In genomic region chr6:36027501-36028087, GRCh38 we compare ENCODE assay signal across 8 cellular contexts. TPM values are rescaled to one million over a fixed set of nuclear protein-coding genes. Genes with fewer than 3 reads are reported as not detected.
A peak's percentile ranks its signal among the peaks of the same experiment; 100 is the strongest.
DNase-seq lines count a peak whose midpoint lies in the region; ATAC-seq, FAIRE-seq and TF ChIP-seq lines count a peak whose summit lies in the region.

TSS of gene MAPK14 (plus strand) at chr6:36027808. CDS start at chr6:36028158, 350 bp downstream.

- H3K9me3 ChIP-seq in iPS-20b (ENCODE audit: insufficient read depth, low read depth, low read length) = no peaks in the 10 kb centered on the region
- H3K9me3 ChIP-seq in small intestine (ENCODE audit: control insufficient read depth, low read depth) = no peaks in the 10 kb centered on the region

- no peaks in the 10 kb centered on the region for H3K27me3 ChIP-seq in bronchial epithelial cell (ENCODE audit: control insufficient read depth, insufficient read depth, low read length)
- peaks cover 13% of the 10 kb centered on the region; the same call in 1 of the 2 replicates for H3K27me3 ChIP-seq in iPS-20b (ENCODE audit: insufficient read depth, low read length)
- H3K27me3 ChIP-seq in small intestine (ENCODE audit: control insufficient read depth in 2 of 2, insufficient read depth in 2 of 2, low read length in 2 of 2) = no peaks in the 10 kb centered on the region

- peak within 1 kb of the TSS; percentile 91 for H3K9ac ChIP-seq in iPS-20b (ENCODE audit: low read depth, low read length)

- peak; percentile 99 for DNase-seq in AG09309 (ENCODE audit: low read depth)
- DNase-seq in NCI-H2227 treated with DMSO at 0.1 percent for 48 hours (lab: John Stamatoyannopoulos, UW) = peak; percentile 98
- peak; percentile 99 for DNase-seq in bronchial epithelial cell (ENCODE audit: low read depth)
- DNase-seq in small intestine = peak; percentile 100

- peak within 1 kb of the TSS; percentile 14 for H3K27ac ChIP-seq in iPS-20b (ENCODE audit: low read length)
- H3K27ac ChIP-seq in small intestine (ENCODE audit: low read depth in 1 of 2, low read length in 1 of 2) = peak within 1 kb of the TSS; percentile 86 to 96

- TF ChIP-seq CTCF in AG09309 (IDR thresholded peaks at IDR 0.05; ENCODE audit: control insufficient read depth, insufficient read depth, low read depth, low read length, missing control alignments) (peak; percentile 90), WI38 (IDR thresholded peaks at IDR 0.05; ENCODE audit: low read depth, low read length) (peak; percentile 75), bronchial epithelial cell (IDR thresholded peaks at IDR 0.05; ENCODE audit: insufficient read depth, low read length, severe bottlenecking) (peak; percentile 93)

- peak; percentile 89 for ATAC-seq in GM18909 (IDR thresholded peaks at IDR 0.05; ENCODE audit: poor library complexity, unreplicated experiment)
- peak; percentile 88 for ATAC-seq in HG03175 (IDR thresholded peaks at IDR 0.05; ENCODE audit: unreplicated experiment)

- FAIRE-seq in bronchial epithelial cell (lab: Jason Lieb, UNC) (no peak), small intestine (lab: Jason Lieb, UNC) (no peak)

- no peaks in the 10 kb centered on the region for H3K36me3 ChIP-seq in bronchial epithelial cell (ENCODE audit: control insufficient read depth, insufficient read depth, low read length)
- H3K36me3 ChIP-seq in iPS-20b (ENCODE audit: insufficient read depth, low read depth, low read length) = no peaks in the 10 kb centered on the region
- no peaks in the 10 kb centered on the region for H3K36me3 ChIP-seq in small intestine (ENCODE audit: control insufficient read depth in 2 of 2, insufficient read depth in 2 of 2, low read length in 2 of 2)

- WGBS in small intestine, 3 donors = 0% methylated on average over 52 to 62 of the region's 62 CpGs

- H3K4me3 ChIP-seq in AG09309 (ENCODE audit: control insufficient read depth, low read depth, low read length) (peak within 1 kb of the TSS; percentile 56), WI38 (ENCODE audit: low read depth, low read length) (peak within 1 kb of the TSS; percentile 97), bronchial epithelial cell (ENCODE audit: low read depth, low read length) (peak within 1 kb of the TSS; percentile 98), iPS-20b (ENCODE audit: low read length) (peak within 1 kb of the TSS; percentile 94), small intestine (ENCODE audit: low read depth in 1 of 2, low read length in 2 of 2) (peak within 1 kb of the TSS; percentile 83 to 97)

- H3K4me1 ChIP-seq in iPS-20b (ENCODE audit: insufficient read depth, low read length) (peaks cover 27% of the 10 kb centered on the region), small intestine (ENCODE audit: control insufficient read depth in 2 of 2, insufficient read depth in 1 of 2, low read depth in 1 of 2, low read length in 1 of 2) (peaks cover 0 to 3% of the 10 kb centered on the region in 2 donors)

RNA-seq across cellular contexts. Expression of gene MAPK14, which starts in this region (rescaled TPM):
- total RNA-seq in bronchial epithelial cell = 38.4 and 44.7 TPM in 2 replicates
- 10 to 100 TPM; 22.4 to 40.0 (median 24.3) TPM for polyA plus RNA-seq in small intestine

Comparison
In these comparisons a context has a peak if more than half of its experiments do, and no peak if none do; other contexts are left out.
1. Peak in every context shown above with its lines: DNase-seq, ATAC-seq, H3K4me3 ChIP-seq and H3K27ac ChIP-seq.